ENCODE assay signal across 1 cellular context in genomic region chr12:29429999-29430698, GRCh38.
TF ChIP-seq lines count a peak whose summit lies in the region.

No MANE protein-coding gene starts in this region.

TF ChIP-seq in GM23338, 12 proteins besides CTCF, POLR2A, EP300 and RAD21:
- TF ChIP-seq, protein P1, sequence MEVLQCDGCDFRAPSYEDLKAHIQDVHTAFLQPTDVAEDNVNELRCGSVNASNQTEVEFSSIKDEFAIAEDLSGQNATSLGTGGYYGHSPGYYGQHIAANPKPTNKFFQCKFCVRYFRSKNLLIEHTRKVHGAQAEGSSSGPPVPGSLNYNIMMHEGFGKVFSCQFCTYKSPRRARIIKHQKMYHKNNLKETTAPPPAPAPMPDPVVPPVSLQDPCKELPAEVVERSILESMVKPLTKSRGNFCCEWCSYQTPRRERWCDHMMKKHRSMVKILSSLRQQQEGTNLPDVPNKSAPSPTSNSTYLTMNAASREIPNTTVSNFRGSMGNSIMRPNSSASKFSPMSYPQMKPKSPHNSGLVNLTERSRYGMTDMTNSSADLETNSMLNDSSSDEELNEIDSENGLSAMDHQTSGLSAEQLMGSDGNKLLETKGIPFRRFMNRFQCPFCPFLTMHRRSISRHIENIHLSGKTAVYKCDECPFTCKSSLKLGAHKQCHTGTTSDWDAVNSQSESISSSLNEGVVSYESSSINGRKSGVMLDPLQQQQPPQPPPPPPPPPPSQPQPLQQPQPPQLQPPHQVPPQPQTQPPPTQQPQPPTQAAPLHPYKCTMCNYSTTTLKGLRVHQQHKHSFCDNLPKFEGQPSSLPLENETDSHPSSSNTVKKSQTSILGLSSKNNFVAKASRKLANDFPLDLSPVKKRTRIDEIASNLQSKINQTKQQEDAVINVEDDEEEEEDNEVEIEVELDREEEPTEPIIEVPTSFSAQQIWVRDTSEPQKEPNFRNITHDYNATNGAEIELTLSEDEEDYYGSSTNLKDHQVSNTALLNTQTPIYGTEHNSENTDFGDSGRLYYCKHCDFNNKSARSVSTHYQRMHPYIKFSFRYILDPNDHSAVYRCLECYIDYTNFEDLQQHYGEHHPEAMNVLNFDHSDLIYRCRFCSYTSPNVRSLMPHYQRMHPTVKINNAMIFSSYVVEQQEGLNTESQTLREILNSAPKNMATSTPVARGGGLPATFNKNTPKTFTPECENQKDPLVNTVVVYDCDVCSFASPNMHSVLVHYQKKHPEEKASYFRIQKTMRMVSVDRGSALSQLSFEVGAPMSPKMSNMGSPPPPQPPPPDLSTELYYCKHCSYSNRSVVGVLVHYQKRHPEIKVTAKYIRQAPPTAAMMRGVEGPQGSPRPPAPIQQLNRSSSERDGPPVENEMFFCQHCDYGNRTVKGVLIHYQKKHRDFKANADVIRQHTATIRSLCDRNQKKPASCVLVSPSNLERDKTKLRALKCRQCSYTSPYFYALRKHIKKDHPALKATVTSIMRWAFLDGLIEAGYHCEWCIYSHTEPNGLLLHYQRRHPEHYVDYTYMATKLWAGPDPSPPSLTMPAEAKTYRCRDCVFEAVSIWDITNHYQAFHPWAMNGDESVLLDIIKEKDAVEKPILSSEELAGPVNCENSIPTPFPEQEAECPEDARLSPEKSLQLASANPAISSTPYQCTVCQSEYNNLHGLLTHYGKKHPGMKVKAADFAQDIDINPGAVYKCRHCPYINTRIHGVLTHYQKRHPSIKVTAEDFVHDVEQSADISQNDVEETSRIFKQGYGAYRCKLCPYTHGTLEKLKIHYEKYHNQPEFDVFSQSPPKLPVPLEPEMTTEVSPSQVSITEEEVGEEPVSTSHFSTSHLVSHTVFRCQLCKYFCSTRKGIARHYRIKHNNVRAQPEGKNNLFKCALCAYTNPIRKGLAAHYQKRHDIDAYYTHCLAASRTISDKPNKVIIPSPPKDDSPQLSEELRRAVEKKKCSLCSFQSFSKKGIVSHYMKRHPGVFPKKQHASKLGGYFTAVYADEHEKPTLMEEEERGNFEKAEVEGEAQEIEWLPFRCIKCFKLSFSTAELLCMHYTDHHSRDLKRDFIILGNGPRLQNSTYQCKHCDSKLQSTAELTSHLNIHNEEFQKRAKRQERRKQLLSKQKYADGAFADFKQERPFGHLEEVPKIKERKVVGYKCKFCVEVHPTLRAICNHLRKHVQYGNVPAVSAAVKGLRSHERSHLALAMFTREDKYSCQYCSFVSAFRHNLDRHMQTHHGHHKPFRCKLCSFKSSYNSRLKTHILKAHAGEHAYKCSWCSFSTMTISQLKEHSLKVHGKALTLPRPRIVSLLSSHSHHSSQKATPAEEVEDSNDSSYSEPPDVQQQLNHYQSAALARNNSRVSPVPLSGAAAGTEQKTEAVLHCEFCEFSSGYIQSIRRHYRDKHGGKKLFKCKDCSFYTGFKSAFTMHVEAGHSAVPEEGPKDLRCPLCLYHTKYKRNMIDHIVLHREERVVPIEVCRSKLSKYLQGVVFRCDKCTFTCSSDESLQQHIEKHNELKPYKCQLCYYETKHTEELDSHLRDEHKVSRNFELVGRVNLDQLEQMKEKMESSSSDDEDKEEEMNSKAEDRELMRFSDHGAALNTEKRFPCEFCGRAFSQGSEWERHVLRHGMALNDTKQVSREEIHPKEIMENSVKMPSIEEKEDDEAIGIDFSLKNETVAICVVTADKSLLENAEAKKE (CRISPR knock-in tag; IDR thresholded peaks at IDR 0.05), result peak; percentile 73
- no peak for TF ChIP-seq REST (IDR thresholded peaks at IDR 0.05; ENCODE audit: unreplicated experiment)
- TF ChIP-seq CREB1 (CRISPR knock-in tag; IDR thresholded peaks at IDR 0.05; ENCODE audit: low read depth), result 0 out of 2 replicates have a peak, but pooled peaks have one; percentile 8
